2 cellular contexts compared by ENCODE assay signal in genomic region chr6:72535124-72535523, GRCh38.
TF ChIP-seq lines count a peak whose summit lies in the region.

No MANE protein-coding gene starts in this region.

TF ChIP-seq in GM23338, 12 proteins besides CTCF, POLR2A, EP300 and RAD21:
- TF ChIP-seq ZNF331 (CRISPR knock-in tag; IDR thresholded peaks at IDR 0.05; ENCODE audit: low read depth) (no peak), EZH2 (IDR thresholded peaks at IDR 0.05; ENCODE audit: low read depth, unreplicated experiment) (no peak), ZNF114 (CRISPR knock-in tag; IDR thresholded peaks at IDR 0.05) (no peak), POLR2AphosphoS5 (IDR thresholded peaks at IDR 0.05; ENCODE audit: low read depth) (no peak), NANOG (IDR thresholded peaks at IDR 0.05; ENCODE audit: borderline replicate concordance) (no peak), REST (IDR thresholded peaks at IDR 0.05; ENCODE audit: unreplicated experiment) (no peak), ETS1 (IDR thresholded peaks at IDR 0.05) (no peak), ZNF462 (CRISPR knock-in tag; IDR thresholded peaks at IDR 0.05) (no peak), STAT1 (IDR thresholded peaks at IDR 0.05; ENCODE audit: unreplicated experiment) (no peak), EZH2phosphoT487 (IDR thresholded peaks at IDR 0.05; ENCODE audit: unreplicated experiment) (no peak)

TF ChIP-seq in H1, 55 proteins besides CTCF, POLR2A, EP300 and RAD21:
- no peak for TF ChIP-seq MAFK (IDR thresholded peaks at IDR 0.05; ENCODE audit: low read depth, low read length)
- peak; percentile 78 for TF ChIP-seq TEAD4 (IDR thresholded peaks at IDR 0.05; ENCODE audit: low read depth, low read length)
